21 cellular contexts compared by ENCODE assay signal in the genomic region with DNA sequence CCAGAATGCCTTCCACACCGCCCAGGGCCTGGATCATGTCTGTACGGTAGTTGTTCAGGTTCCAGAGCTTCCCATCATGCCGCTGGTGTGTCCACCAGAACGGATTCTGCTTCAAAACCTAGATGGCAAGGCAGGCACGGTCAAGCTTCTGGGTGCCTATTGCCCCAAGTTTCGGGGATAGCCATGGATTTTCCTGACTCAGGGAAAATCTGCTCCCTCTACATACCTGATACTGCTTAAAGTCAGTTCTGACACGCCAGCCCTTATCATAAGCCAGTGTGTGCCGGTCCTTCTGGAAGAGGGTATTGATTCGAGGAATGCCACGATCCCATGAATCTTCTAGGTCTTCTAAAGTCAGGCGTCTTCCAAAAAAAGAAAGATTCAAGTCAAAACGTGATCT.
"Had no signal": no experiment of that assay in that cellular context is flagged by ENCODE, and none has a peak within 500 bp of the region (broad histone marks: within the 10 kb centered on the region; RNA-seq: fewer than 3 reads in every experiment).

No MANE protein-coding gene starts in this region.

- H3K4me3 ChIP-seq: gastrocnemius medialis, heart right ventricle, smooth muscle cell, tibial nerve had no signal

- FAIRE-seq: islet of Langerhans had no signal

- ATAC-seq: activated CD8-positive, alpha-beta memory T cell treated with anti-CD3 and anti-CD28 coated beads, Interleukin-2, amount 10 ng/mL, durations not matched to agents 7 days and 5 days; gastrocnemius medialis; left lobe of liver; natural killer cell treated with Interleukin-12 subunit alpha and Interleukin-12 subunit beta and Interleukin-15 and Interleukin-18, amount 100 ng/mL, for 72 hours; right cardiac atrium had no signal

- H3K27me3 ChIP-seq: gastrocnemius medialis, heart right ventricle, tibial nerve had no signal

- H3K9me3 ChIP-seq: gastrocnemius medialis, heart right ventricle, tibial nerve had no signal

- H3K4me3 Mint-ChIP-seq: activated CD8-positive, alpha-beta memory T cell treated with anti-CD3 and anti-CD28 coated beads, Interleukin-2, amount 10 ng/mL, durations not matched to agents 7 days and 5 days; activated naive CD4-positive, alpha-beta T cell treated with anti-CD3 and anti-CD28 coated beads, Interleukin-2, amount 50 U/mL, for 24 hours; activated T-cell treated with anti-CD3 and anti-CD28 coated beads, Interleukin-2, amount 50 U/mL, for 24 hours; memory B cell; natural killer cell treated with Interleukin-12 subunit alpha and Interleukin-12 subunit beta and Interleukin-15 and Interleukin-18, amount 100 ng/mL, for 72 hours had no signal

- H3K4me2 ChIP-seq: smooth muscle cell had no signal

- H3K4me1 Mint-ChIP-seq: activated CD8-positive, alpha-beta memory T cell treated with anti-CD3 and anti-CD28 coated beads, Interleukin-2, amount 10 ng/mL, durations not matched to agents 7 days and 5 days; memory B cell had no signal

- H3K27ac ChIP-seq: epithelial cell of prostate, heart right ventricle had no signal

- H3K4me1 ChIP-seq: gastrocnemius medialis, heart right ventricle, tibial nerve had no signal

- DNase-seq: activated CD4-positive, alpha-beta T cell treated with anti-CD3 and anti-CD28 coated beads, Interleukin-2, amount 50 U/mL, for 4 hours; activated CD4-positive, CD25-positive, alpha-beta regulatory T cell treated with anti-CD3 and anti-CD28 coated beads, Interleukin-2, amount 50 U/mL, for 72 hours; activated CD8-positive, alpha-beta memory T cell treated with anti-CD3 and anti-CD28 coated beads, Interleukin-2, amount 10 ng/mL, durations not matched to agents 7 days and 5 days; activated effector memory CD4-positive, alpha-beta T cell treated with Interleukin-2 at 50 U/mL for 16 hours; activated T-cell treated with anti-CD3 and anti-CD28 coated beads, Interleukin-2, amount 50 U/mL, for 24 hours; central memory CD4-positive, alpha-beta T cell; effector memory CD4-positive, alpha-beta T cell; gastrocnemius medialis; heart right ventricle; nucleus accumbens; T-helper 9 cell had no signal

- H3K27me3 Mint-ChIP-seq: activated CD8-positive, alpha-beta memory T cell treated with anti-CD3 and anti-CD28 coated beads, Interleukin-2, amount 10 ng/mL, durations not matched to agents 7 days and 5 days; activated naive CD4-positive, alpha-beta T cell treated with anti-CD3 and anti-CD28 coated beads, Interleukin-2, amount 50 U/mL, for 24 hours; activated T-cell treated with anti-CD3 and anti-CD28 coated beads, Interleukin-2, amount 50 U/mL, for 24 hours; memory B cell; natural killer cell treated with Interleukin-12 subunit alpha and Interleukin-12 subunit beta and Interleukin-15 and Interleukin-18, amount 100 ng/mL, for 72 hours; progenitor cell of endocrine pancreas had no signal

- H3K9me3 Mint-ChIP-seq: activated naive CD4-positive, alpha-beta T cell treated with anti-CD3 and anti-CD28 coated beads, Interleukin-2, amount 50 U/mL, for 24 hours; activated T-cell treated with anti-CD3 and anti-CD28 coated beads, Interleukin-2, amount 50 U/mL, for 24 hours; memory B cell; natural killer cell treated with Interleukin-12 subunit alpha and Interleukin-12 subunit beta and Interleukin-15 and Interleukin-18, amount 100 ng/mL, for 72 hours had no signal

- H3K27ac Mint-ChIP-seq: activated CD8-positive, alpha-beta memory T cell treated with anti-CD3 and anti-CD28 coated beads, Interleukin-2, amount 10 ng/mL, durations not matched to agents 7 days and 5 days; natural killer cell treated with Interleukin-12 subunit alpha and Interleukin-12 subunit beta and Interleukin-15 and Interleukin-18, amount 100 ng/mL, for 72 hours; progenitor cell of endocrine pancreas had no signal
